ENCODE assay signal across 30 cellular contexts in genomic region chr11:44264126-44264749, GRCh38. TPM values are rescaled to one million over a fixed set of nuclear protein-coding genes. Genes with fewer than 3 reads are reported as not detected.
"Had no signal": no experiment of that assay in that cellular context is flagged by ENCODE, and none has a peak within 500 bp of the region (broad histone marks: within the 10 kb centered on the region; RNA-seq: fewer than 3 reads in every experiment).

No MANE protein-coding gene starts in this region.

- H3K27me3 ChIP-seq: left lung, tibial nerve, uterus had no signal

- H3K4me3 Mint-ChIP-seq: naive thymus-derived CD8-positive, alpha-beta T cell; nephron; neural crest cell; stimulated activated effector memory CD8-positive, alpha-beta T cell treated with anti-CD3 and anti-CD28 coated beads, Interleukin-12 subunit alpha, Interleukin-12 subunit beta, amount 100 ng/mL, for 72 hours; stimulated activated naive CD8-positive, alpha-beta T cell treated with anti-CD3 and anti-CD28 coated beads, Interleukin-15, amount 100 ng/mL, for 72 hours; type B pancreatic cell had no signal

- H2AFZ ChIP-seq: parathyroid adenoma had no signal

- H3K27ac Mint-ChIP-seq: naive thymus-derived CD8-positive, alpha-beta T cell; nephron; stimulated activated effector memory CD8-positive, alpha-beta T cell treated with anti-CD3 and anti-CD28 coated beads, Interleukin-12 subunit alpha, Interleukin-12 subunit beta, amount 100 ng/mL, for 72 hours; type B pancreatic cell had no signal

- H3K9me3 Mint-ChIP-seq: naive thymus-derived CD8-positive, alpha-beta T cell; nephron; neural crest cell; stimulated activated effector memory CD8-positive, alpha-beta T cell treated with anti-CD3 and anti-CD28 coated beads, Interleukin-12 subunit alpha, Interleukin-12 subunit beta, amount 100 ng/mL, for 72 hours; stimulated activated naive CD8-positive, alpha-beta T cell treated with anti-CD3 and anti-CD28 coated beads, Interleukin-15, amount 100 ng/mL, for 72 hours; type B pancreatic cell had no signal

- H3K9ac ChIP-seq: parathyroid adenoma had no signal

- H3K9me3 ChIP-seq: left lung, lower lobe of right lung, neutrophil, tibial nerve, uterus had no signal

- H3K36me3 ChIP-seq: left lung, lower lobe of right lung, neutrophil, tibial nerve, uterus had no signal

- H3K4me3 ChIP-seq: left lung, lower lobe of right lung, skin epidermis, tibial nerve, uterus had no signal

- H3K4me1 Mint-ChIP-seq: neural crest cell had no signal

- DNase-seq: hippocampal formation; kidney glomerular epithelial cell; left cardiac atrium; left lung; lower lobe of right lung; mammary epithelial cell; mesenchymal stem cell; naive thymus-derived CD8-positive, alpha-beta T cell; occipital lobe; stimulated activated CD4-positive, alpha-beta T cell treated with anti-CD3 and anti-CD28 coated beads, Interleukin-4, amount 100 ng/mL, for 24 hours; stimulated activated naive CD4-positive, alpha-beta T cell; stimulated activated naive CD8-positive, alpha-beta T cell treated with anti-CD3 and anti-CD28 coated beads, Interleukin-15, amount 100 ng/mL, for 72 hours; substantia nigra; uterus had no signal

- H3K27ac ChIP-seq: left lung, lower lobe of right lung, neutrophil, parathyroid adenoma, skin epidermis, tibial nerve, uterus had no signal

- H3K4me1 ChIP-seq: left lung, lower lobe of right lung, parathyroid adenoma, tibial nerve, uterus had no signal

- FAIRE-seq: keratinocyte had no signal

- H3K36me3 Mint-ChIP-seq: naive thymus-derived CD8-positive, alpha-beta T cell; stimulated activated effector memory CD8-positive, alpha-beta T cell treated with anti-CD3 and anti-CD28 coated beads, Interleukin-12 subunit alpha, Interleukin-12 subunit beta, amount 100 ng/mL, for 72 hours; type B pancreatic cell had no signal

RNA-seq across cellular contexts. Expression of gene ALX4, which starts 45.7 kb away (rescaled TPM):
- total RNA-seq: left lung; liver; lower lobe of right lung; naive thymus-derived CD8-positive, alpha-beta T cell; osteocyte; posterior vena cava; pulmonary artery endothelial cell; renal cortical epithelial cell; right cardiac atrium; ureter had no signal
- polyA plus RNA-seq: keratinocyte; liver; mammary epithelial cell; naive thymus-derived CD8-positive, alpha-beta T cell had no signal
